In genomic region chr6:351011-351866, GRCh38 we compare ENCODE assay signal across 29 cellular contexts. TPM values are rescaled to one million over a fixed set of nuclear protein-coding genes. Genes with fewer than 3 reads are reported as not detected.
DNase-seq lines count a peak whose midpoint lies in the region; FAIRE-seq and TF ChIP-seq lines count a peak whose summit lies in the region.
"Had no signal": no experiment of that assay in that cellular context is flagged by ENCODE, and none has a peak within 500 bp of the region (broad histone marks: within the 10 kb centered on the region; RNA-seq: fewer than 3 reads in every experiment).

No MANE protein-coding gene starts in this region.

- no peaks in the 10 kb centered on the region for H3F3A ChIP-seq in OCI-LY1 (ENCODE audit: insufficient read depth, low read length)

- no peaks in the 10 kb centered on the region for H4K20me1 ChIP-seq in OCI-LY1 (ENCODE audit: insufficient read depth, low read length)

- no peak overlapping the region for H2AFZ ChIP-seq in OCI-LY1 (ENCODE audit: low read length)

- 73 to 85% (median 81%) methylated on average over 31 of the region's 31 CpGs for WGBS in ovary, 3 donors
- WGBS in thyroid gland, 2 donors, result 88 to 89% methylated on average over 31 of the region's 31 CpGs

- TF ChIP-seq EP300 in ovary (IDR thresholded peaks at IDR 0.05), result no peak

- H3K36me3 Mint-ChIP-seq in activated CD4-positive, alpha-beta T cell treated with anti-CD3 and anti-CD28 coated beads, Interleukin-2, amount 10 ng/mL, durations not matched to agents 24 days and 14 days (ENCODE audit: low read depth), result peaks cover 8% of the 10 kb centered on the region

- H3K27me3 ChIP-seq in OCI-LY1 (ENCODE audit: insufficient read depth, low read length) (no peaks in the 10 kb centered on the region), bronchial epithelial cell (ENCODE audit: control insufficient read depth, insufficient read depth, low read length) (no peaks in the 10 kb centered on the region), ovary (no peaks in the 10 kb centered on the region), thyroid gland (no peaks in the 10 kb centered on the region)
- H3K27me3 ChIP-seq: gastrocnemius medialis, pancreas, testis, uterus had no signal

- no peak overlapping the region for H3K4me3 Mint-ChIP-seq in activated CD4-positive, alpha-beta T cell treated with anti-CD3 and anti-CD28 coated beads, Interleukin-2, amount 10 ng/mL, durations not matched to agents 24 days and 14 days
- H3K4me3 Mint-ChIP-seq: activated CD4-positive, alpha-beta memory T cell treated with anti-CD3 and anti-CD28 coated beads, Interleukin-2, amount 10 ng/mL, durations not matched to agents 7 days and 5 days; brain; CD8-positive, alpha-beta memory T cell; nephron had no signal

- TF ChIP-seq CTCF in GM12864 (IDR thresholded peaks at IDR 0.05; ENCODE audit: low read depth, low read length, missing control alignments) (peak; percentile 7), OCI-LY1 (IDR thresholded peaks at IDR 0.05; ENCODE audit: low read length) (peak; percentile 55), bronchial epithelial cell (IDR thresholded peaks at IDR 0.05; ENCODE audit: insufficient read depth, low read length, severe bottlenecking) (no peak), ovary (IDR thresholded peaks at IDR 0.05) (no peak), thyroid gland (IDR thresholded peaks at IDR 0.05) (no peak)

- intact Hi-C loops in ovary (cut with DNase I) (no loop called here), thyroid gland (cut with DNase I) (no loop called here)
- intact Hi-C loops in activated CD4-positive, alpha-beta T cell treated with anti-CD3 and anti-CD28 coated beads, Interleukin-2, amount 10 ng/mL, durations not matched to agents 24 days and 14 days (cut with micrococcal nuclease), result no loop called here

- DNase-seq in GM12864 (ENCODE audit: low read depth) (no peak), bronchial epithelial cell (ENCODE audit: low read depth) (no peak), ovary (peak in 3 of 5 donors; percentile 51 to 62 (median 61)), thyroid gland (no peak), DMS53 treated with DMSO at 0.1 percent for 48 hours (lab: John Stamatoyannopoulos, UW; ENCODE audit: unreplicated experiment) (no peak), NCI-H1092 (lab: John Stamatoyannopoulos, UW) (no peak)
- no peak for DNase-seq in activated CD4-positive, alpha-beta T cell treated with anti-CD3 and anti-CD28 coated beads, Interleukin-2, amount 10 ng/mL, durations not matched to agents 24 days and 14 days
- DNase-seq: activated CD4-positive, alpha-beta memory T cell treated with anti-CD3 and anti-CD28 coated beads, Interleukin-2, amount 10 ng/mL, durations not matched to agents 7 days and 5 days; activated CD4-positive, alpha-beta T cell treated with anti-CD3 and anti-CD28 coated beads for 1 hour; activated CD8-positive, alpha-beta memory T cell treated with anti-CD3 and anti-CD28 coated beads, Interleukin-2, amount 50 U/mL, for 4 hours; activated naive CD4-positive, alpha-beta T cell treated with anti-CD3 and anti-CD28 coated beads, Interleukin-2, amount 50 U/mL, for 16 hours; CD8-positive, alpha-beta memory T cell; gastrocnemius medialis; Kasumi-1; MV-4-11; NCI-H510A; OCI-M1; pancreas; retina; stimulated activated naive CD8-positive, alpha-beta T cell treated with anti-CD3 and anti-CD28 coated beads, Interleukin-15, Interleukin-2, amounts not matched to agents 100 U/mL and 50 U/mL, for 24 hours; testis; uterus had no signal

- no peaks in the 10 kb centered on the region for H3K79me2 ChIP-seq in OCI-LY1 (ENCODE audit: insufficient read depth, low read length)

- H3K4me1 ChIP-seq in OCI-LY1 (ENCODE audit: insufficient read depth, low read length, severe bottlenecking) (peaks cover 86% of the 10 kb centered on the region), ovary (ENCODE audit: insufficient read depth) (no peaks in the 10 kb centered on the region), thyroid gland (no peaks in the 10 kb centered on the region)
- H3K4me1 ChIP-seq: gastrocnemius medialis, HAP-1, pancreas, testis, uterus had no signal

- no peaks in the 10 kb centered on the region for H3K9me2 ChIP-seq in OCI-LY1 (ENCODE audit: low read depth, low read length)

- no peaks in the 10 kb centered on the region for H3K27me3 Mint-ChIP-seq in activated CD4-positive, alpha-beta T cell treated with anti-CD3 and anti-CD28 coated beads, Interleukin-2, amount 10 ng/mL, durations not matched to agents 24 days and 14 days
- H3K27me3 Mint-ChIP-seq: activated CD4-positive, alpha-beta memory T cell treated with anti-CD3 and anti-CD28 coated beads, Interleukin-2, amount 10 ng/mL, durations not matched to agents 7 days and 5 days; brain; CD8-positive, alpha-beta memory T cell had no signal

- peak; percentile 47 for FAIRE-seq in bronchial epithelial cell (lab: Jason Lieb, UNC)
- FAIRE-seq: GM12892, pancreas had no signal

- H3K9ac ChIP-seq in OCI-LY1 (ENCODE audit: low read length), result no peak overlapping the region

- H3K27ac ChIP-seq in OCI-LY1 (ENCODE audit: low read depth, low read length, poor library complexity, severe bottlenecking) (peak overlapping the region; percentile 97), ovary (no peak overlapping the region), thyroid gland (no peak overlapping the region)
- H3K27ac ChIP-seq: gastrocnemius medialis, pancreas, testis, uterus had no signal

- no peaks in the 10 kb centered on the region for H3K9me3 ChIP-seq in OCI-LY1 (ENCODE audit: low read length)
- H3K9me3 ChIP-seq in ovary, result no peaks in the 10 kb centered on the region
- H3K9me3 ChIP-seq in thyroid gland, result no peaks in the 10 kb centered on the region
- H3K9me3 ChIP-seq: gastrocnemius medialis, pancreas, testis, uterus had no signal

- H3K36me3 ChIP-seq in OCI-LY1 (ENCODE audit: insufficient read depth, low read length), result no peaks in the 10 kb centered on the region
- H3K36me3 ChIP-seq in bronchial epithelial cell (ENCODE audit: control insufficient read depth, insufficient read depth, low read length), result peaks cover 5% of the 10 kb centered on the region
- no peaks in the 10 kb centered on the region for H3K36me3 ChIP-seq in ovary
- peaks cover 12% of the 10 kb centered on the region in 2 donors for H3K36me3 ChIP-seq in thyroid gland
- H3K36me3 ChIP-seq: HAP-1, uterus had no signal

- no peaks in the 10 kb centered on the region for H3K9me3 Mint-ChIP-seq in activated CD4-positive, alpha-beta T cell treated with anti-CD3 and anti-CD28 coated beads, Interleukin-2, amount 10 ng/mL, durations not matched to agents 24 days and 14 days
- H3K9me3 Mint-ChIP-seq: activated CD4-positive, alpha-beta memory T cell treated with anti-CD3 and anti-CD28 coated beads, Interleukin-2, amount 10 ng/mL, durations not matched to agents 7 days and 5 days had no signal

- H3K4me1 Mint-ChIP-seq in activated CD4-positive, alpha-beta T cell treated with anti-CD3 and anti-CD28 coated beads, Interleukin-2, amount 10 ng/mL, durations not matched to agents 24 days and 14 days, result no peaks in the 10 kb centered on the region
- H3K4me1 Mint-ChIP-seq: CD8-positive, alpha-beta memory T cell had no signal

- H3K4me3 ChIP-seq in GM12864 (ENCODE audit: low read depth, low read length) (no peak overlapping the region), OCI-LY1 (ENCODE audit: low read depth, low read length, poor library complexity, severe bottlenecking) (no peak overlapping the region), bronchial epithelial cell (ENCODE audit: low read depth, low read length) (no peak overlapping the region), ovary (no peak overlapping the region), thyroid gland (replicated peaks in 1 of 3) (no peak overlapping the region)
- H3K4me3 ChIP-seq: gastrocnemius medialis, HAP-1, pancreas, smooth muscle cell, testis, uterus had no signal

- no peak overlapping the region for H3K4me2 ChIP-seq in OCI-LY1 (ENCODE audit: low read length)
- H3K4me2 ChIP-seq: smooth muscle cell had no signal

- TF ChIP-seq POLR2A in ovary (IDR thresholded peaks at IDR 0.05) (no peak), thyroid gland (IDR thresholded peaks at IDR 0.05) (no peak)

- no peak overlapping the region for H3K27ac Mint-ChIP-seq in activated CD4-positive, alpha-beta T cell treated with anti-CD3 and anti-CD28 coated beads, Interleukin-2, amount 10 ng/mL, durations not matched to agents 24 days and 14 days
- H3K27ac Mint-ChIP-seq: activated CD4-positive, alpha-beta memory T cell treated with anti-CD3 and anti-CD28 coated beads, Interleukin-2, amount 10 ng/mL, durations not matched to agents 7 days and 5 days; brain; nephron had no signal

RNA-seq across cellular contexts. Expression of gene IRF4, which starts 40.3 kb away (rescaled TPM):
- total RNA-seq in bronchial epithelial cell, result not detected in 2 replicates
- total RNA-seq in ovary, result 10 to 100 TPM in 1 of 7 donors, 1 to 10 TPM in 4, under 1 TPM in 2; 0.38 to 20.7 (median 1.0) TPM
- polyA plus RNA-seq in ovary, result 1 to 10 TPM in 1 of 2 donors, under 1 TPM in 1; 0.12 to 1.5 TPM
- total RNA-seq in activated CD4-positive, alpha-beta T cell treated with anti-CD3 and anti-CD28 coated beads, Interleukin-2, amount 10 ng/mL, durations not matched to agents 24 days and 14 days, result 831 and 846 TPM in 2 replicates
- 1 to 10 TPM in 3 of 4 donors, under 1 TPM in 1; 0.54 to 2.3 (median 1.3) TPM for total RNA-seq in thyroid gland
- total RNA-seq: lung microvascular endothelial cell had no signal
- polyA plus RNA-seq: smooth muscle cell had no signal

RNA-seq across cellular contexts. Expression of gene DUSP22, which starts 59.0 kb away (rescaled TPM):
- total RNA-seq in bronchial epithelial cell, result 33.7 and 42.0 TPM in 2 replicates
- 10 to 100 TPM; 25.3 to 35.0 (median 29.3) TPM for total RNA-seq in ovary
- polyA plus RNA-seq in ovary, result 10 to 100 TPM; 24.7 to 29.7 TPM
- 22.5 and 24.0 TPM in 2 replicates for total RNA-seq in activated CD4-positive, alpha-beta T cell treated with anti-CD3 and anti-CD28 coated beads, Interleukin-2, amount 10 ng/mL, durations not matched to agents 24 days and 14 days
- total RNA-seq in thyroid gland, result 10 to 100 TPM; 40.4 to 68.8 (median 59.4) TPM

Comparison
In these comparisons a context has a peak if more than half of its experiments do, and no peak if none do; other contexts are left out.
1. DNase-seq: peak in ovary (3 of 5); none in GM12864 (single experiment), bronchial epithelial cell (single experiment), activated CD4-positive, alpha-beta T cell treated with anti-CD3 and anti-CD28 coated beads, Interleukin-2, amount 10 ng/mL, durations not matched to agents 24 days and 14 days (single experiment), thyroid gland (0 of 2), DMS53 treated with DMSO at 0.1 percent for 48 hours (single experiment) and NCI-H1092 (single experiment).
2. CTCF ChIP-seq: peak in GM12864 (single experiment) and OCI-LY1 (single experiment); none in bronchial epithelial cell (single experiment), ovary (0 of 3) and thyroid gland (0 of 6).
3. RNA of gene IRF4, which starts 40.3 kb away (total RNA-seq): 831 to 846 TPM in activated CD4-positive, alpha-beta T cell treated with anti-CD3 and anti-CD28 coated beads, Interleukin-2, amount 10 ng/mL, durations not matched to agents 24 days and 14 days; 0.54 to 2.3 TPM in thyroid gland, 0.38 to 20.7 TPM in ovary and not detected in bronchial epithelial cell; every median in the first group is over 10 times any median in the second.